8 cellular contexts compared by ENCODE assay signal in genomic region chr4:38177035-38177791, GRCh38.
DNase-seq lines count a peak whose midpoint lies in the region; ATAC-seq and TF ChIP-seq lines count a peak whose summit lies in the region.

No MANE protein-coding gene starts in this region.

- peak overlapping the region; percentile 94 for H3K27ac ChIP-seq in KMS-11

- no peaks in the 10 kb centered on the region for H3K27me3 ChIP-seq in KMS-11 (ENCODE audit: insufficient read depth, low read depth)

- no peak for ATAC-seq in HG02840 (IDR thresholded peaks at IDR 0.05; ENCODE audit: low FRiP score, unreplicated experiment)
- ATAC-seq in HG03354 (IDR thresholded peaks at IDR 0.05; ENCODE audit: poor library complexity, severe bottlenecking, unreplicated experiment), result no peak
- ATAC-seq in HG02610 (IDR thresholded peaks at IDR 0.05; ENCODE audit: unreplicated experiment), result no peak

- H3K9ac ChIP-seq in KMS-11, result peak overlapping the region; percentile 77

- peak overlapping the region; percentile 45 for H3K4me3 ChIP-seq in KMS-11 (IDR thresholded peaks at IDR 0.05; ENCODE audit: insufficient read depth, low read depth, low read length)
- no peak overlapping the region for H3K4me3 ChIP-seq in fibroblast of pulmonary artery (replicated peaks; ENCODE audit: low read depth, low read length)

- no peaks in the 10 kb centered on the region for H4K20me1 ChIP-seq in KMS-11 (ENCODE audit: insufficient read depth)

- peak; percentile 27 for DNase-seq in activated T-cell treated with anti-CD3 and anti-CD28 coated beads for 1 hour (ENCODE audit: low read depth)
- DNase-seq in fibroblast of pulmonary artery (ENCODE audit: low read depth), result peak; percentile 84
- peak; percentile 66 for DNase-seq in stimulated activated CD4-positive, alpha-beta T cell treated with anti-CD3 and anti-CD28 coated beads, Interleukin-15, amount 100 ng/mL, for 24 hours
- DNase-seq in iPS-NIHi11 (ENCODE audit: low spot score), result no peak

- TF ChIP-seq CTCF in KMS-11 (conservative IDR thresholded peaks at IDR 0.05; ENCODE audit: low read depth, low read length) (no peak; the same call in 1 of the 2 replicates), fibroblast of pulmonary artery (IDR thresholded peaks at IDR 0.05; ENCODE audit: low read length, missing control alignments) (no peak)

- H3K79me2 ChIP-seq in KMS-11 (ENCODE audit: insufficient read depth, low read depth), result no peaks in the 10 kb centered on the region

- peak overlapping the region; percentile 82 for H3K4me2 ChIP-seq in KMS-11

- no peaks in the 10 kb centered on the region for H3K36me3 ChIP-seq in KMS-11 (ENCODE audit: insufficient read depth)

- H3K4me1 ChIP-seq in KMS-11 (ENCODE audit: low read depth, poor library complexity, severe bottlenecking), result peaks cover 58% of the 10 kb centered on the region

- H2AFZ ChIP-seq in KMS-11 (ENCODE audit: low read depth), result peak overlapping the region; percentile 54; the same call in 1 of the 2 replicates
